8 cellular contexts compared by ENCODE assay signal in genomic region chr22:35150163-35151107, GRCh38.
DNase-seq lines count a peak whose midpoint lies in the region; ATAC-seq, FAIRE-seq and TF ChIP-seq lines count a peak whose summit lies in the region.

No MANE protein-coding gene starts in this region.

- peak; percentile 27 to 70 for DNase-seq in NCI-H446 (lab: John Stamatoyannopoulos, UW)
- DNase-seq in NCI-H446 treated with DMSO at 0.1 percent for 48 hours (lab: John Stamatoyannopoulos, UW), result no peak
- peak; percentile 46 to 65 for DNase-seq in Kasumi-1 (lab: John Stamatoyannopoulos, UW)
- peak; percentile 24 for DNase-seq in bronchial epithelial cell (ENCODE audit: low read depth)
- DNase-seq in left lobe of liver (ENCODE audit: low spot score), result peak; percentile 61
- peak; percentile 14 for DNase-seq in stimulated activated CD8-positive, alpha-beta memory T cell treated with anti-CD3 and anti-CD28 coated beads, Interleukin-12 subunit alpha, Interleukin-12 subunit beta, amount 100 ng/mL, for 24 hours (ENCODE audit: extremely low read depth)
- no peak for DNase-seq in cortex of kidney (lab: John Stamatoyannopoulos, UW)

- H3K36me3 ChIP-seq in bronchial epithelial cell (ENCODE audit: control insufficient read depth, insufficient read depth, low read length), result no peaks in the 10 kb centered on the region

- TF ChIP-seq CTCF in WI38 (IDR thresholded peaks at IDR 0.05; ENCODE audit: low read depth, low read length) (peak; percentile 76), bronchial epithelial cell (IDR thresholded peaks at IDR 0.05; ENCODE audit: insufficient read depth, low read length, severe bottlenecking) (peak; percentile 73)

- H3K4me3 ChIP-seq in WI38 (ENCODE audit: low read depth, low read length), result no peak overlapping the region
- no peak overlapping the region for H3K4me3 ChIP-seq in bronchial epithelial cell (ENCODE audit: low read depth, low read length)

- FAIRE-seq in bronchial epithelial cell (lab: Jason Lieb, UNC), result no peak

- H3K27me3 ChIP-seq in bronchial epithelial cell (ENCODE audit: control insufficient read depth, insufficient read depth, low read length), result no peaks in the 10 kb centered on the region

- peak; percentile 81 for ATAC-seq in left lobe of liver

Comparison
In these comparisons a context has a peak if more than half of its experiments do, and no peak if none do; other contexts are left out.
1. DNase-seq: peak in NCI-H446 (2 of 2), Kasumi-1 (2 of 2), bronchial epithelial cell (single experiment), left lobe of liver (single experiment) and stimulated activated CD8-positive, alpha-beta memory T cell treated with anti-CD3 and anti-CD28 coated beads, Interleukin-12 subunit alpha, Interleukin-12 subunit beta, amount 100 ng/mL, for 24 hours (single experiment); none in NCI-H446 treated with DMSO at 0.1 percent for 48 hours (single experiment) and cortex of kidney (single experiment).